Comparison of ENCODE assay signal across 1 cellular context in the genomic region with DNA sequence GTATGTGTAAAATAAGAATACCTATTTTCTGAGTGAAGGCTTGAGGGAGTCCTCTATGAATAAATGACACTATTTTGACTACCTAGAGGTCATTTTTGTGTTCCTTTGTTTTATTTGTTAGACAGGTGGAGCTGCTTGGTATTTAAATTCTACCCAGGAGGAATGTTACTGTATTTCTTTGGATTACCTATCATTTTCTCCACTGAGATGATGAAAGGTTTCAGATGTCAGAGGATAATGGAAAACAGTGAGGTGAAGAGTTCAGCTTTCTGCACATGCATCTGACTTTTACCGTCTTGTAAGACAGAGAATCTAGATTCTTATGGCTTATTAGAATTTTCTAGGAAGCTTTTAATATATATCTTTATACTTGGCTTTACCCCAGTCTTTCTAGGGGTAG.
TF ChIP-seq lines count a peak whose summit lies in the region.

No MANE protein-coding gene starts in this region.

TF ChIP-seq in GM23338, 12 proteins besides CTCF, POLR2A, EP300 and RAD21 (continued from another document):
- TF ChIP-seq, protein P1, sequence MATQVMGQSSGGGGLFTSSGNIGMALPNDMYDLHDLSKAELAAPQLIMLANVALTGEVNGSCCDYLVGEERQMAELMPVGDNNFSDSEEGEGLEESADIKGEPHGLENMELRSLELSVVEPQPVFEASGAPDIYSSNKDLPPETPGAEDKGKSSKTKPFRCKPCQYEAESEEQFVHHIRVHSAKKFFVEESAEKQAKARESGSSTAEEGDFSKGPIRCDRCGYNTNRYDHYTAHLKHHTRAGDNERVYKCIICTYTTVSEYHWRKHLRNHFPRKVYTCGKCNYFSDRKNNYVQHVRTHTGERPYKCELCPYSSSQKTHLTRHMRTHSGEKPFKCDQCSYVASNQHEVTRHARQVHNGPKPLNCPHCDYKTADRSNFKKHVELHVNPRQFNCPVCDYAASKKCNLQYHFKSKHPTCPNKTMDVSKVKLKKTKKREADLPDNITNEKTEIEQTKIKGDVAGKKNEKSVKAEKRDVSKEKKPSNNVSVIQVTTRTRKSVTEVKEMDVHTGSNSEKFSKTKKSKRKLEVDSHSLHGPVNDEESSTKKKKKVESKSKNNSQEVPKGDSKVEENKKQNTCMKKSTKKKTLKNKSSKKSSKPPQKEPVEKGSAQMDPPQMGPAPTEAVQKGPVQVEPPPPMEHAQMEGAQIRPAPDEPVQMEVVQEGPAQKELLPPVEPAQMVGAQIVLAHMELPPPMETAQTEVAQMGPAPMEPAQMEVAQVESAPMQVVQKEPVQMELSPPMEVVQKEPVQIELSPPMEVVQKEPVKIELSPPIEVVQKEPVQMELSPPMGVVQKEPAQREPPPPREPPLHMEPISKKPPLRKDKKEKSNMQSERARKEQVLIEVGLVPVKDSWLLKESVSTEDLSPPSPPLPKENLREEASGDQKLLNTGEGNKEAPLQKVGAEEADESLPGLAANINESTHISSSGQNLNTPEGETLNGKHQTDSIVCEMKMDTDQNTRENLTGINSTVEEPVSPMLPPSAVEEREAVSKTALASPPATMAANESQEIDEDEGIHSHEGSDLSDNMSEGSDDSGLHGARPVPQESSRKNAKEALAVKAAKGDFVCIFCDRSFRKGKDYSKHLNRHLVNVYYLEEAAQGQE (IDR thresholded peaks at IDR 0.05; ENCODE audit: unreplicated experiment), result no peak
- TF ChIP-seq ZNF114 (CRISPR knock-in tag; IDR thresholded peaks at IDR 0.05) (no peak), ZNF331 (CRISPR knock-in tag; IDR thresholded peaks at IDR 0.05; ENCODE audit: low read depth) (no peak)
- TF ChIP-seq, protein P2, sequence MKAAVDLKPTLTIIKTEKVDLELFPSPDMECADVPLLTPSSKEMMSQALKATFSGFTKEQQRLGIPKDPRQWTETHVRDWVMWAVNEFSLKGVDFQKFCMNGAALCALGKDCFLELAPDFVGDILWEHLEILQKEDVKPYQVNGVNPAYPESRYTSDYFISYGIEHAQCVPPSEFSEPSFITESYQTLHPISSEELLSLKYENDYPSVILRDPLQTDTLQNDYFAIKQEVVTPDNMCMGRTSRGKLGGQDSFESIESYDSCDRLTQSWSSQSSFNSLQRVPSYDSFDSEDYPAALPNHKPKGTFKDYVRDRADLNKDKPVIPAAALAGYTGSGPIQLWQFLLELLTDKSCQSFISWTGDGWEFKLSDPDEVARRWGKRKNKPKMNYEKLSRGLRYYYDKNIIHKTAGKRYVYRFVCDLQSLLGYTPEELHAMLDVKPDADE (IDR thresholded peaks at IDR 0.05), result no peak
